ENCODE assay signal across 1 cellular context in genomic region chr17:57995076-57995956, GRCh38.
TF ChIP-seq lines count a peak whose summit lies in the region.

No MANE protein-coding gene starts in this region.

TF ChIP-seq in HepG2, 621 proteins besides CTCF, POLR2A, EP300 and RAD21 (continued from another document and continues in another):
- TF ChIP-seq BRF2 (CRISPR knock-in tag; IDR thresholded peaks at IDR 0.05) = peak; percentile 19; the same call in 1 of the 2 replicates
- TF ChIP-seq GATAD1 (CRISPR knock-in tag; IDR thresholded peaks at IDR 0.05) = peak; percentile 48; the same call in 1 of the 2 replicates
- 0 out of 2 replicates have a peak, but pooled peaks have one; percentile 31 for TF ChIP-seq TMF1 (CRISPR knock-in tag; IDR thresholded peaks at IDR 0.05; ENCODE audit: low read depth)
- no peak for TF ChIP-seq CEBPZ (IDR thresholded peaks at IDR 0.05; ENCODE audit: low read length)
- peak; percentile 54 for TF ChIP-seq TEAD3 (CRISPR knock-in tag; optimal IDR thresholded peaks at IDR 0.05; ENCODE audit: borderline replicate concordance)
- no peak for TF ChIP-seq ZNF7 (CRISPR knock-in tag; IDR thresholded peaks at IDR 0.05)
- no peak for TF ChIP-seq PRPF4 (IDR thresholded peaks at IDR 0.05; ENCODE audit: low read depth, low read length, poor library complexity, severe bottlenecking)
- no peak for TF ChIP-seq TOPORS (CRISPR knock-in tag; IDR thresholded peaks at IDR 0.05)
- no peak for TF ChIP-seq TRIM22 (IDR thresholded peaks at IDR 0.05)
- peak; percentile 52; the same call in 1 of the 2 replicates for TF ChIP-seq ZNF784 (CRISPR knock-in tag; IDR thresholded peaks at IDR 0.05; ENCODE audit: borderline replicate concordance)
- TF ChIP-seq FOXO1 (CRISPR knock-in tag; IDR thresholded peaks at IDR 0.05) = peak; percentile 19; the same call in 1 of the 2 replicates
- TF ChIP-seq ATF6 (CRISPR knock-in tag; conservative IDR thresholded peaks at IDR 0.05) = 0 out of 2 replicates have a peak, but pooled peaks have one; percentile 67
- TF ChIP-seq RCOR2 (CRISPR knock-in tag; IDR thresholded peaks at IDR 0.05) = peak; percentile 25; the same call in 1 of the 2 replicates
- no peak for TF ChIP-seq TCF12 (IDR thresholded peaks at IDR 0.05)
- TF ChIP-seq TCF12 (CRISPR knock-in tag; IDR thresholded peaks at IDR 0.05) = no peak
- TF ChIP-seq ZNF318 (CRISPR knock-in tag; IDR thresholded peaks at IDR 0.05) = no peak
- TF ChIP-seq ERF (CRISPR knock-in tag; IDR thresholded peaks at IDR 0.05) = peak; percentile 20; the same call in 1 of the 2 replicates
- no peak for TF ChIP-seq CREM (IDR thresholded peaks at IDR 0.05)
- TF ChIP-seq CREM (CRISPR knock-in tag; IDR thresholded peaks at IDR 0.05) = no peak
- TF ChIP-seq FOXK2 (IDR thresholded peaks at IDR 0.05) = no peak
- TF ChIP-seq BCLAF1 (IDR thresholded peaks at IDR 0.05) = no peak
- TF ChIP-seq POLR2AphosphoS5 (IDR thresholded peaks at IDR 0.05; ENCODE audit: low read depth, low read length) = peak; percentile 56; the same call in 1 of the 2 replicates
- TF ChIP-seq HINFP (CRISPR knock-in tag; IDR thresholded peaks at IDR 0.05; ENCODE audit: low read depth) = peak; percentile 54; the same call in 1 of the 2 replicates
- TF ChIP-seq KDM3A (CRISPR knock-in tag; IDR thresholded peaks at IDR 0.05; ENCODE audit: low read depth) = 0 out of 2 replicates have a peak, but pooled peaks have one; percentile 30
- TF ChIP-seq ZNF451 (CRISPR knock-in tag; IDR thresholded peaks at IDR 0.05) = 0 out of 2 replicates have a peak, but pooled peaks have one; percentile 15
- peak; percentile 43; the same call in 1 of the 2 replicates for TF ChIP-seq ZNF878 (CRISPR knock-in tag; IDR thresholded peaks at IDR 0.05)
- 0 out of 2 replicates have a peak, but pooled peaks have one; percentile 40 for TF ChIP-seq ZNF276 (CRISPR knock-in tag; IDR thresholded peaks at IDR 0.05; ENCODE audit: low read depth)
- 0 out of 2 replicates have a peak, but pooled peaks have one; percentile 35 for TF ChIP-seq FOXK1 (CRISPR knock-in tag; IDR thresholded peaks at IDR 0.05; ENCODE audit: borderline replicate concordance, low read depth)
- no peak for TF ChIP-seq BRCA1 (CRISPR knock-in tag; IDR thresholded peaks at IDR 0.05)
- peak; percentile 93 for TF ChIP-seq SMC3 (IDR thresholded peaks at IDR 0.05; ENCODE audit: low read length)
